15 cellular contexts compared by ENCODE assay signal in genomic region chr11:18189476-18190245, GRCh38. TPM values are rescaled to one million over a fixed set of nuclear protein-coding genes. Genes with fewer than 3 reads are reported as not detected.
"Had no signal": no experiment of that assay in that cellular context is flagged by ENCODE, and none has a peak within 500 bp of the region (broad histone marks: within the 10 kb centered on the region; RNA-seq: fewer than 3 reads in every experiment).

No MANE protein-coding gene starts in this region.

RNA-seq across cellular contexts. Expression of gene MRGPRX4, which starts 17.0 kb away (rescaled TPM):
- total RNA-seq: activated B cell treated with CpG ODN at 0.5 μM for 24 hours; activated CD4-positive, alpha-beta memory T cell treated with anti-CD3 and anti-CD28 coated beads for 36 hours; activated CD4-positive, alpha-beta memory T cell treated with anti-CD3 and anti-CD28 coated beads, Interleukin-2, amount 10 ng/mL, durations not matched to agents 7 days and 5 days; activated CD4-positive, alpha-beta T cell treated with anti-CD3 and anti-CD28 coated beads for 36 hours; activated CD4-positive, alpha-beta T cell treated with anti-CD3 and anti-CD28 coated beads, Interleukin-2, amount 10 ng/mL, durations not matched to agents 24 days and 14 days; activated CD4-positive, alpha-beta T cell treated with anti-CD3 and anti-CD28 coated beads, Interleukin-2, amount 10 ng/mL, durations not matched to agents 7 days and 5 days; activated CD8-positive, alpha-beta memory T cell treated with anti-CD3 and anti-CD28 coated beads for 36 hours; activated CD8-positive, alpha-beta memory T cell treated with anti-CD3 and anti-CD28 coated beads, Interleukin-2, amount 10 ng/mL, durations not matched to agents 7 days and 5 days; activated CD8-positive, alpha-beta T cell treated with anti-CD3 and anti-CD28 coated beads for 36 hours; activated CD8-positive, alpha-beta T cell treated with anti-CD3 and anti-CD28 coated beads, Interleukin-2, amount 10 ng/mL, durations not matched to agents 7 days and 5 days; T-cell; T-helper 1 cell treated with Interleukin-12 subunit alpha and Interleukin-12 subunit beta and Interleukin-4 antibody, amounts not matched to agents 30 ng/mL and 1 ng/mL, for 36 hours; T-helper 17 cell; T-helper 2 cell treated with Interferon-gamma antibody and Interleukin-4, amounts not matched to agents 100 ng/mL and 5 ng/mL, for 36 hours; WTC11 had no signal

RNA-seq across cellular contexts. Expression of gene SAA4, which starts 46.9 kb away (rescaled TPM):
- total RNA-seq: activated B cell treated with CpG ODN at 0.5 μM for 24 hours; activated CD4-positive, alpha-beta memory T cell treated with anti-CD3 and anti-CD28 coated beads for 36 hours; activated CD4-positive, alpha-beta memory T cell treated with anti-CD3 and anti-CD28 coated beads, Interleukin-2, amount 10 ng/mL, durations not matched to agents 7 days and 5 days; activated CD4-positive, alpha-beta T cell treated with anti-CD3 and anti-CD28 coated beads for 36 hours; activated CD4-positive, alpha-beta T cell treated with anti-CD3 and anti-CD28 coated beads, Interleukin-2, amount 10 ng/mL, durations not matched to agents 24 days and 14 days; activated CD4-positive, alpha-beta T cell treated with anti-CD3 and anti-CD28 coated beads, Interleukin-2, amount 10 ng/mL, durations not matched to agents 7 days and 5 days; activated CD8-positive, alpha-beta memory T cell treated with anti-CD3 and anti-CD28 coated beads for 36 hours; activated CD8-positive, alpha-beta memory T cell treated with anti-CD3 and anti-CD28 coated beads, Interleukin-2, amount 10 ng/mL, durations not matched to agents 7 days and 5 days; activated CD8-positive, alpha-beta T cell treated with anti-CD3 and anti-CD28 coated beads for 36 hours; activated CD8-positive, alpha-beta T cell treated with anti-CD3 and anti-CD28 coated beads, Interleukin-2, amount 10 ng/mL, durations not matched to agents 7 days and 5 days; T-helper 1 cell treated with Interleukin-12 subunit alpha and Interleukin-12 subunit beta and Interleukin-4 antibody, amounts not matched to agents 30 ng/mL and 1 ng/mL, for 36 hours; T-helper 17 cell; T-helper 2 cell treated with Interferon-gamma antibody and Interleukin-4, amounts not matched to agents 100 ng/mL and 5 ng/mL, for 36 hours had no signal

RNA-seq across cellular contexts. Expression of gene MRGPRX3, which starts 57.3 kb away (rescaled TPM):
- total RNA-seq: activated B cell treated with CpG ODN at 0.5 μM for 24 hours; activated CD4-positive, alpha-beta memory T cell treated with anti-CD3 and anti-CD28 coated beads for 36 hours; activated CD4-positive, alpha-beta memory T cell treated with anti-CD3 and anti-CD28 coated beads, Interleukin-2, amount 10 ng/mL, durations not matched to agents 7 days and 5 days; activated CD4-positive, alpha-beta T cell treated with anti-CD3 and anti-CD28 coated beads for 36 hours; activated CD4-positive, alpha-beta T cell treated with anti-CD3 and anti-CD28 coated beads, Interleukin-2, amount 10 ng/mL, durations not matched to agents 24 days and 14 days; activated CD4-positive, alpha-beta T cell treated with anti-CD3 and anti-CD28 coated beads, Interleukin-2, amount 10 ng/mL, durations not matched to agents 7 days and 5 days; activated CD8-positive, alpha-beta memory T cell treated with anti-CD3 and anti-CD28 coated beads for 36 hours; activated CD8-positive, alpha-beta memory T cell treated with anti-CD3 and anti-CD28 coated beads, Interleukin-2, amount 10 ng/mL, durations not matched to agents 7 days and 5 days; activated CD8-positive, alpha-beta T cell treated with anti-CD3 and anti-CD28 coated beads for 36 hours; activated CD8-positive, alpha-beta T cell treated with anti-CD3 and anti-CD28 coated beads, Interleukin-2, amount 10 ng/mL, durations not matched to agents 7 days and 5 days; T-cell; T-helper 1 cell treated with Interleukin-12 subunit alpha and Interleukin-12 subunit beta and Interleukin-4 antibody, amounts not matched to agents 30 ng/mL and 1 ng/mL, for 36 hours; T-helper 17 cell; T-helper 2 cell treated with Interferon-gamma antibody and Interleukin-4, amounts not matched to agents 100 ng/mL and 5 ng/mL, for 36 hours; WTC11 had no signal

RNA-seq across cellular contexts. Expression of gene SAA2, which starts 58.8 kb away (rescaled TPM):
- total RNA-seq: activated CD4-positive, alpha-beta memory T cell treated with anti-CD3 and anti-CD28 coated beads for 36 hours; activated CD4-positive, alpha-beta T cell treated with anti-CD3 and anti-CD28 coated beads for 36 hours; activated CD4-positive, alpha-beta T cell treated with anti-CD3 and anti-CD28 coated beads, Interleukin-2, amount 10 ng/mL, durations not matched to agents 24 days and 14 days; activated CD8-positive, alpha-beta memory T cell treated with anti-CD3 and anti-CD28 coated beads for 36 hours; activated CD8-positive, alpha-beta memory T cell treated with anti-CD3 and anti-CD28 coated beads, Interleukin-2, amount 10 ng/mL, durations not matched to agents 7 days and 5 days; activated CD8-positive, alpha-beta T cell treated with anti-CD3 and anti-CD28 coated beads for 36 hours; activated CD8-positive, alpha-beta T cell treated with anti-CD3 and anti-CD28 coated beads, Interleukin-2, amount 10 ng/mL, durations not matched to agents 7 days and 5 days; T-helper 1 cell treated with Interleukin-12 subunit alpha and Interleukin-12 subunit beta and Interleukin-4 antibody, amounts not matched to agents 30 ng/mL and 1 ng/mL, for 36 hours; T-helper 17 cell; T-helper 2 cell treated with Interferon-gamma antibody and Interleukin-4, amounts not matched to agents 100 ng/mL and 5 ng/mL, for 36 hours had no signal
